ENCODE assay signal across 1 cellular context in genomic region chr15:64093627-64094417, GRCh38.
TF ChIP-seq lines count a peak whose summit lies in the region.

TSS of gene CIAO2A (minus strand) at chr15:64093838. CDS start at chr15:64093768, 70 bp downstream.

TF ChIP-seq in HepG2, 621 proteins besides CTCF, POLR2A, EP300 and RAD21 (continued from another document and continues in another):
- TF ChIP-seq ZBTB40 (IDR thresholded peaks at IDR 0.05): peak; percentile 18; the same call in 1 of the 2 replicates
- peak; percentile 98 for TF ChIP-seq ZBTB40 (CRISPR knock-in tag; IDR thresholded peaks at IDR 0.05)
- TF ChIP-seq PITX1 (CRISPR knock-in tag; IDR thresholded peaks at IDR 0.05): peak; percentile 59
- TF ChIP-seq ZFP36 (IDR thresholded peaks at IDR 0.05; ENCODE audit: borderline replicate concordance, low read depth, low read length, partially characterized antibody): no peak
- TF ChIP-seq, protein P1, sequence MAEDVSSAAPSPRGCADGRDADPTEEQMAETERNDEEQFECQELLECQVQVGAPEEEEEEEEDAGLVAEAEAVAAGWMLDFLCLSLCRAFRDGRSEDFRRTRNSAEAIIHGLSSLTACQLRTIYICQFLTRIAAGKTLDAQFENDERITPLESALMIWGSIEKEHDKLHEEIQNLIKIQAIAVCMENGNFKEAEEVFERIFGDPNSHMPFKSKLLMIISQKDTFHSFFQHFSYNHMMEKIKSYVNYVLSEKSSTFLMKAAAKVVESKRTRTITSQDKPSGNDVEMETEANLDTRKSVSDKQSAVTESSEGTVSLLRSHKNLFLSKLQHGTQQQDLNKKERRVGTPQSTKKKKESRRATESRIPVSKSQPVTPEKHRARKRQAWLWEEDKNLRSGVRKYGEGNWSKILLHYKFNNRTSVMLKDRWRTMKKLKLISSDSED (CRISPR knock-in tag; IDR thresholded peaks at IDR 0.05): no peak
- TF ChIP-seq ZMAT3 (CRISPR knock-in tag; conservative IDR thresholded peaks at IDR 0.05): peak; percentile 54; the same call in 1 of the 2 replicates
- TF ChIP-seq CSRNP1 (CRISPR knock-in tag; IDR thresholded peaks at IDR 0.05): no peak
- TF ChIP-seq ZNF580 (CRISPR knock-in tag; IDR thresholded peaks at IDR 0.05; ENCODE audit: borderline replicate concordance, low read depth): no peak; the same call in 1 of the 2 replicates
- TF ChIP-seq ZFP90 (CRISPR knock-in tag; IDR thresholded peaks at IDR 0.05; ENCODE audit: borderline replicate concordance): no peak
- peak; percentile 45; the same call in 1 of the 2 replicates for TF ChIP-seq ZNF607 (CRISPR knock-in tag; IDR thresholded peaks at IDR 0.05; ENCODE audit: borderline replicate concordance)
- TF ChIP-seq ZNF780A (CRISPR knock-in tag; IDR thresholded peaks at IDR 0.05): no peak
- no peak for TF ChIP-seq ZNF256 (CRISPR knock-in tag; conservative IDR thresholded peaks at IDR 0.05)
- TF ChIP-seq HNRNPK (IDR thresholded peaks at IDR 0.05; ENCODE audit: low read depth, low read length, poor library complexity, severe bottlenecking): no peak
- TF ChIP-seq ZNF746 (CRISPR knock-in tag; IDR thresholded peaks at IDR 0.05): no peak
- no peak for TF ChIP-seq ZNF510 (CRISPR knock-in tag; IDR thresholded peaks at IDR 0.05; ENCODE audit: low read depth)
- no peak for TF ChIP-seq NR0B2 (CRISPR knock-in tag; IDR thresholded peaks at IDR 0.05)
- peak; percentile 99 for TF ChIP-seq CREM (IDR thresholded peaks at IDR 0.05)
- no peak for TF ChIP-seq CREM (CRISPR knock-in tag; IDR thresholded peaks at IDR 0.05)
- TF ChIP-seq ZNF572 (CRISPR knock-in tag; IDR thresholded peaks at IDR 0.05): peak; percentile 96; the same call in 1 of the 2 replicates
- 0 out of 2 replicates have a peak, but pooled peaks have one; percentile 54 for TF ChIP-seq ZNF280D (CRISPR knock-in tag; IDR thresholded peaks at IDR 0.05)
- peak; percentile 9; the same call in 1 of the 2 replicates for TF ChIP-seq PATZ1 (CRISPR knock-in tag; IDR thresholded peaks at IDR 0.05)
- TF ChIP-seq ZBTB21 (CRISPR knock-in tag; IDR thresholded peaks at IDR 0.05): peak; percentile 98
- TF ChIP-seq CBX1 (IDR thresholded peaks at IDR 0.05; ENCODE audit: low read depth): no peak
- no peak for TF ChIP-seq ZNF317 (CRISPR knock-in tag; IDR thresholded peaks at IDR 0.05)
- no peak for TF ChIP-seq AGO2 (optimal IDR thresholded peaks at IDR 0.05; ENCODE audit: low read depth, low read length)
- TF ChIP-seq PHF5A (CRISPR knock-in tag; IDR thresholded peaks at IDR 0.05; ENCODE audit: low read depth, unreplicated experiment): no peak
- TF ChIP-seq HES4 (CRISPR knock-in tag; IDR thresholded peaks at IDR 0.05; ENCODE audit: borderline replicate concordance): no peak
- peak; percentile 42 for TF ChIP-seq MIER3 (CRISPR knock-in tag; IDR thresholded peaks at IDR 0.05; ENCODE audit: borderline replicate concordance)
- TF ChIP-seq ZKSCAN1 (IDR thresholded peaks at IDR 0.05; ENCODE audit: low read length): no peak
- TF ChIP-seq, protein P2, sequence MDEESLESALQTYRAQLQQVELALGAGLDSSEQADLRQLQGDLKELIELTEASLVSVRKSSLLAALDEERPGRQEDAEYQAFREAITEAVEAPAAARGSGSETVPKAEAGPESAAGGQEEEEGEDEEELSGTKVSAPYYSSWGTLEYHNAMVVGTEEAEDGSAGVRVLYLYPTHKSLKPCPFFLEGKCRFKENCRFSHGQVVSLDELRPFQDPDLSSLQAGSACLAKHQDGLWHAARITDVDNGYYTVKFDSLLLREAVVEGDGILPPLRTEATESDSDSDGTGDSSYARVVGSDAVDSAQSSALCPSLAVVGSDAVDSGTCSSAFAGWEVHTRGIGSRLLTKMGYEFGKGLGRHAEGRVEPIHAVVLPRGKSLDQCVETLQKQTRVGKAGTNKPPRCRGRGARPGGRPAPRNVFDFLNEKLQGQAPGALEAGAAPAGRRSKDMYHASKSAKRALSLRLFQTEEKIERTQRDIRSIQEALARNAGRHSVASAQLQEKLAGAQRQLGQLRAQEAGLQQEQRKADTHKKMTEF (CRISPR knock-in tag; IDR thresholded peaks at IDR 0.05): peak; percentile 49; the same call in 1 of the 2 replicates
- TF ChIP-seq, protein P3, sequence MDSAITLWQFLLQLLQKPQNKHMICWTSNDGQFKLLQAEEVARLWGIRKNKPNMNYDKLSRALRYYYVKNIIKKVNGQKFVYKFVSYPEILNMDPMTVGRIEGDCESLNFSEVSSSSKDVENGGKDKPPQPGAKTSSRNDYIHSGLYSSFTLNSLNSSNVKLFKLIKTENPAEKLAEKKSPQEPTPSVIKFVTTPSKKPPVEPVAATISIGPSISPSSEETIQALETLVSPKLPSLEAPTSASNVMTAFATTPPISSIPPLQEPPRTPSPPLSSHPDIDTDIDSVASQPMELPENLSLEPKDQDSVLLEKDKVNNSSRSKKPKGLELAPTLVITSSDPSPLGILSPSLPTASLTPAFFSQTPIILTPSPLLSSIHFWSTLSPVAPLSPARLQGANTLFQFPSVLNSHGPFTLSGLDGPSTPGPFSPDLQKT (CRISPR knock-in tag; IDR thresholded peaks at IDR 0.05; ENCODE audit: borderline replicate concordance): no peak
- no peak for TF ChIP-seq THYN1 (CRISPR knock-in tag; IDR thresholded peaks at IDR 0.05; ENCODE audit: borderline replicate concordance, low read depth)
- TF ChIP-seq ZNF430 (CRISPR knock-in tag; IDR thresholded peaks at IDR 0.05): no peak; the same call in 1 of the 2 replicates
- TF ChIP-seq ZSCAN12 (CRISPR knock-in tag; IDR thresholded peaks at IDR 0.05): no peak
- TF ChIP-seq, protein P4, sequence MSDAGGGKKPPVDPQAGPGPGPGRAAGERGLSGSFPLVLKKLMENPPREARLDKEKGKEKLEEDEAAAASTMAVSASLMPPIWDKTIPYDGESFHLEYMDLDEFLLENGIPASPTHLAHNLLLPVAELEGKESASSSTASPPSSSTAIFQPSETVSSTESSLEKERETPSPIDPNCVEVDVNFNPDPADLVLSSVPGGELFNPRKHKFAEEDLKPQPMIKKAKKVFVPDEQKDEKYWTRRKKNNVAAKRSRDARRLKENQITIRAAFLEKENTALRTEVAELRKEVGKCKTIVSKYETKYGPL (CRISPR knock-in tag; IDR thresholded peaks at IDR 0.05): no peak
- no peak for TF ChIP-seq CC2D1A (CRISPR knock-in tag; IDR thresholded peaks at IDR 0.05)
- peak; percentile 76; the same call in 1 of the 2 replicates for TF ChIP-seq KDM5A (IDR thresholded peaks at IDR 0.05; ENCODE audit: borderline replicate concordance, low read length)
- TF ChIP-seq SNAPC2 (CRISPR knock-in tag; IDR thresholded peaks at IDR 0.05): 0 out of 2 replicates have a peak, but pooled peaks have one; percentile 23
- no peak for TF ChIP-seq CHCHD3 (CRISPR knock-in tag; IDR thresholded peaks at IDR 0.05)
